31 cellular contexts compared by ENCODE assay signal in the genomic region with DNA sequence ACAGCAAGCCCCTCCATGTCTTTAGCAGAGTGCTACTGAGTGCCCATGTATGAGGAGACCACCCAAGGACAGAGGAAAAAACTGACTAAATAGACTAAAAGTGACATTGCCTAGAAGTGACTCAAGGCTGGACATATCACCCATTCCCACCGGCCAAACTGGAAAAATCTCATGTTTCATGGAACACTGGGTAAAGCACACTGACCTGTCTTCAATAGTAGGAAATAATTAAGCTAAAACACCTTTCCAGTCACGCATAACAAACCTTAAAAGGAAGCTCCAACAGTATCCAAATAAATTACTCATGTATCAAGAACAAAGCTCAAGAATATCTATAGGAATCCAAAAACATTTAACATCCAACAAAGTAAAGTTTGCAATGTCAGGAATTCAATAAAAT.
"Had no signal": no experiment of that assay in that cellular context is flagged by ENCODE, and none has a peak within 500 bp of the region (broad histone marks: within the 10 kb centered on the region; RNA-seq: fewer than 3 reads in every experiment).

No MANE protein-coding gene starts in this region.

- ATAC-seq: activated CD8-positive, alpha-beta memory T cell treated with anti-CD3 and anti-CD28 coated beads, Interleukin-2, amount 10 ng/mL, durations not matched to agents 7 days and 5 days; activated naive CD8-positive, alpha-beta T cell treated with anti-CD3 and anti-CD28 coated beads, Interleukin-2, amount 50 U/mL, for 24 hours had no signal

- H3K36me3 Mint-ChIP-seq: activated naive CD4-positive, alpha-beta T cell treated with anti-CD3 and anti-CD28 coated beads, Interleukin-2, amount 10 ng/mL, durations not matched to agents 7 days and 5 days had no signal

- H3K27me3 ChIP-seq: brain microvascular endothelial cell had no signal

- H3K36me3 ChIP-seq: brain microvascular endothelial cell had no signal

- H3K4me3 ChIP-seq: PC-9 had no signal

- DNase-seq: activated B cell treated with CpG ODN at 0.5 μM for 24 hours; activated CD4-positive, alpha-beta memory T cell treated with anti-CD3 and anti-CD28 coated beads, Interleukin-2, amount 10 ng/mL, durations not matched to agents 7 days and 5 days; activated CD4-positive, alpha-beta T cell treated with anti-CD3 and anti-CD28 coated beads for 4 hours; activated CD4-positive, CD25-positive, alpha-beta regulatory T cell treated with anti-CD3 and anti-CD28 coated beads, Interleukin-2, amount 50 U/mL, for 72 hours; activated CD8-positive, alpha-beta memory T cell treated with anti-CD3 and anti-CD28 coated beads for 24 hours; activated CD8-positive, alpha-beta memory T cell treated with anti-CD3 and anti-CD28 coated beads, Interleukin-2, amount 10 ng/mL, durations not matched to agents 7 days and 5 days; activated CD8-positive, alpha-beta memory T cell treated with anti-CD3 and anti-CD28 coated beads, Interleukin-2, amount 50 U/mL, for 48 hours; activated effector memory CD4-positive, alpha-beta T cell treated with Interleukin-2 at 50 U/mL for 16 hours; activated naive CD4-positive, alpha-beta T cell treated with anti-CD3 and anti-CD28 coated beads, Interleukin-2, amount 10 ng/mL, durations not matched to agents 7 days and 5 days; activated naive CD8-positive, alpha-beta T cell treated with anti-CD3 and anti-CD28 coated beads, Interleukin-2, amount 50 U/mL, for 24 hours; activated T-cell treated with anti-CD3 and anti-CD28 coated beads, Interleukin-2, amount 50 U/mL, for 48 hours; aorta; brain microvascular endothelial cell; central memory CD4-positive, alpha-beta T cell; MM.1S; MV-4-11; NCI-H1092; NCI-H1436 treated with DMSO at 0.1 percent for 48 hours; NCI-H1694 treated with DMSO at 0.1 percent for 48 hours; NCI-H2029; NCI-H510A; NCI-H526; NCI-H748 treated with DMSO at 0.1 percent for 48 hours; NK-92 treated with Interleukin-12 subunit alpha and Interleukin-12 subunit beta, amount 100 ng/mL, for 24 hours; PC-9; Right ventricle myocardium superior; SW 1271; T-helper 1 cell; T-helper 2 cell; T-helper 9 cell had no signal

- H3K27ac Mint-ChIP-seq: activated B cell treated with CpG ODN at 0.5 μM for 24 hours; activated CD4-positive, alpha-beta memory T cell treated with anti-CD3 and anti-CD28 coated beads, Interleukin-2, amount 10 ng/mL, durations not matched to agents 7 days and 5 days; activated CD8-positive, alpha-beta memory T cell treated with anti-CD3 and anti-CD28 coated beads, Interleukin-2, amount 10 ng/mL, durations not matched to agents 7 days and 5 days; activated naive CD4-positive, alpha-beta T cell treated with anti-CD3 and anti-CD28 coated beads, Interleukin-2, amount 10 ng/mL, durations not matched to agents 7 days and 5 days; activated naive CD8-positive, alpha-beta T cell; activated naive CD8-positive, alpha-beta T cell treated with anti-CD3 and anti-CD28 coated beads, Interleukin-2, amount 50 U/mL, for 24 hours had no signal

- H3K4me3 Mint-ChIP-seq: activated B cell treated with CpG ODN at 0.5 μM for 24 hours; activated CD4-positive, alpha-beta memory T cell treated with anti-CD3 and anti-CD28 coated beads, Interleukin-2, amount 10 ng/mL, durations not matched to agents 7 days and 5 days; activated CD8-positive, alpha-beta memory T cell treated with anti-CD3 and anti-CD28 coated beads, Interleukin-2, amount 10 ng/mL, durations not matched to agents 7 days and 5 days; activated naive CD4-positive, alpha-beta T cell treated with anti-CD3 and anti-CD28 coated beads, Interleukin-2, amount 10 ng/mL, durations not matched to agents 7 days and 5 days; activated naive CD8-positive, alpha-beta T cell; activated naive CD8-positive, alpha-beta T cell treated with anti-CD3 and anti-CD28 coated beads, Interleukin-2, amount 50 U/mL, for 24 hours had no signal

- H3K4me1 Mint-ChIP-seq: activated B cell treated with CpG ODN at 0.5 μM for 24 hours; activated CD4-positive, alpha-beta memory T cell treated with anti-CD3 and anti-CD28 coated beads, Interleukin-2, amount 10 ng/mL, durations not matched to agents 7 days and 5 days; activated CD8-positive, alpha-beta memory T cell treated with anti-CD3 and anti-CD28 coated beads, Interleukin-2, amount 10 ng/mL, durations not matched to agents 7 days and 5 days; activated naive CD4-positive, alpha-beta T cell treated with anti-CD3 and anti-CD28 coated beads, Interleukin-2, amount 10 ng/mL, durations not matched to agents 7 days and 5 days; activated naive CD8-positive, alpha-beta T cell treated with anti-CD3 and anti-CD28 coated beads, Interleukin-2, amount 50 U/mL, for 24 hours had no signal

- H3K27me3 Mint-ChIP-seq: activated CD4-positive, alpha-beta memory T cell treated with anti-CD3 and anti-CD28 coated beads, Interleukin-2, amount 10 ng/mL, durations not matched to agents 7 days and 5 days; activated CD8-positive, alpha-beta memory T cell treated with anti-CD3 and anti-CD28 coated beads, Interleukin-2, amount 10 ng/mL, durations not matched to agents 7 days and 5 days had no signal
